24 cellular contexts compared by ENCODE assay signal in the genomic region with DNA sequence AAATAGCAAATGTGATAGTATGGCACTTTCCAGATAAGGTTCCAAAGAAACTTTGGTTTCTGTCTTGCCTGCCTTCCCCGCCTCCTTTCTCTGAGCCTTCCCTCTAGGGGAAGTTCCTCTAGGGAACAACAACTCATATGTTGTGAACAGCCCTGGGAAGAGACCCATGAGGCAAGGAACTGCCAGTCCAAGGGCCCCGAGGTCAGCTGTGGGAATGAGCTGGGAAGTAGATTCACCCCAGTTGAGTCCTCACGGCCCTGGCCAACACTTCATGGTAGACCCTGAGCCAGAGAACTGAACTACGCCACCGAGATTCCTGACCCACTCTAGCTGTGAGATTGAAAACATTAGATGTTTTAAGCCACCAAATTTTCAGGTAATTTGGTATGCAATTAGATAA.
"Had no signal": no experiment of that assay in that cellular context is flagged by ENCODE, and none has a peak within 500 bp of the region (broad histone marks: within the 10 kb centered on the region; RNA-seq: fewer than 3 reads in every experiment).

No MANE protein-coding gene starts in this region.

- H3K9me3 ChIP-seq: heart left ventricle, mucosa of descending colon, ovary, stomach, testis, tibial artery, upper lobe of right lung had no signal

- ATAC-seq: left lobe of liver; mucosa of descending colon; naive thymus-derived CD4-positive, alpha-beta T cell; natural killer cell treated with Interleukin-12 subunit alpha and Interleukin-12 subunit beta and Interleukin-15 and Interleukin-18, amount 100 ng/mL, for 72 hours; right cardiac atrium; sciatic nerve; stimulated activated naive B cell treated with anti-CD40 and anti-IgM and Interleukin-4, amounts not matched to agents 10 μg/mL and 1 μg/mL and 100 μg/mL, for 72 hours; stimulated activated naive CD8-positive, alpha-beta T cell treated with anti-CD3 and anti-CD28 coated beads, Interleukin-15, Interleukin-2, amounts not matched to agents 100 U/mL and 50 U/mL, for 24 hours; upper lobe of right lung had no signal

- H3K4me3 ChIP-seq: heart left ventricle, hepatocyte, lung, mucosa of descending colon, ovary, skin epidermis, stomach, testis, tibial artery, upper lobe of right lung had no signal

- H3K27ac ChIP-seq: hepatocyte, ovary, stomach, testis, tibial artery, upper lobe of right lung had no signal

- H3K4me1 ChIP-seq: tibial artery, upper lobe of right lung had no signal

- DNase-seq: islet precursor cell; mesendoderm; mucosa of descending colon; naive thymus-derived CD4-positive, alpha-beta T cell; ovary; stimulated activated CD4-positive, alpha-beta T cell treated with anti-CD3 and anti-CD28 coated beads, Interleukin-12 subunit alpha, Interleukin-12 subunit beta, amount 100 ng/mL, for 4 hours; stimulated activated CD4-positive, alpha-beta T cell treated with anti-CD3 and anti-CD28 coated beads, Interleukin-15, amount 100 ng/mL, for 24 hours; stimulated activated CD4-positive, alpha-beta T cell treated with anti-CD3 and anti-CD28 coated beads, Interleukin-2, amount 100 ng/mL, for 24 hours; stimulated activated CD4-positive, alpha-beta T cell treated with anti-CD3 and anti-CD28 coated beads, Interleukin-4, amount 100 ng/mL, for 1 hour; stimulated activated naive B cell treated with anti-CD40 and anti-IgM and Interleukin-4, amounts not matched to agents 10 μg/mL and 1 μg/mL and 100 μg/mL, for 72 hours; stimulated activated naive CD8-positive, alpha-beta T cell treated with anti-CD3 and anti-CD28 coated beads, Interleukin-15, Interleukin-2, amounts not matched to agents 100 U/mL and 50 U/mL, for 24 hours; stomach; testis; tibial artery; trophoblast cell; upper lobe of right lung had no signal

- H3K27me3 ChIP-seq: heart left ventricle, hepatocyte, ovary, stomach, testis, tibial artery, upper lobe of right lung had no signal

- H3K36me3 ChIP-seq: heart left ventricle, ovary, stomach, tibial artery, upper lobe of right lung had no signal
